ENCODE assay signal across 8 cellular contexts in the genomic region with DNA sequence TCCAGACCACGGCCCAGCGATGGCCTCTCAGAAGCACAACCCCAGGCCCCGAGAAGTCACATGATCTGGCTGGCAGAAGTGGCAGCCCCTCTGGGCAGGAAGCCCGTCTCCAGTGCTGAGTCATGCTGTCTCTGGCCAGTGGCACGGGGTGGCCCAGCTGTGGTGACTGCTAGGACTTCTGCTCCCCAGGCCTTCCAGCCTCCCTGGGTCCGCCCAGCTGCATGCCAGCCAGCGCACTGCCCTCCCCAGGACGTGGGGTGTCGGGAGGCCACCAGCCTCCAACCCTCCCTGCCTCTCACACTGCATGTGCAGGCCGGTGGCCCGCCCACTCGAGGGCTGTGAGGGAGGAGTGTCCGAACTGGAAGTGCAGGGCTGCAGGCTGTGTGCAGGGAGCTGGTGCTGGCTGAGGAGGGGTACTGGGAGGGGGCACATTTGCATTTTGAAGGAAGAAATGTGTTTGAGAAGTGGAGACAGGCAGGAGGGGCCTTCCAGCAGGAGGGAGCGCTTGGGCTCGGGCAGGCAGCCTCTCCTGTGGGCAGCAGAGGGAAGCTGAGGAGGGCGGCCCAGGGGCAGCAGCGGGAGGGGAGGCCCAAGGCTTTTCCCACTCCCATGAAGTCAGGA. TPM values are rescaled to one million over a fixed set of nuclear protein-coding genes. Genes with fewer than 3 reads are reported as not detected.
DNase-seq lines count a peak whose midpoint lies in the region; ATAC-seq and TF ChIP-seq lines count a peak whose summit lies in the region.

No MANE protein-coding gene starts in this region.

- H3K4me1 ChIP-seq in HUES64 (ENCODE audit: insufficient read depth, low read length): peaks cover 11% of the 10 kb centered on the region; the same call in 1 of the 2 replicates
- H3K4me1 ChIP-seq in adrenal gland (replicated peaks in 1 of 2): peaks cover 26 to 30% of the 10 kb centered on the region in 2 donors

- 0 out of 2 replicates have a peak overlapping the region, but pooled peaks have one; percentile 36 for H3K9ac ChIP-seq in HUES64 (ENCODE audit: low read depth, low read length)

- H3K9me3 ChIP-seq in HUES64 (ENCODE audit: insufficient read depth, low read depth, low read length) (no peaks in the 10 kb centered on the region), adrenal gland (replicated peaks in 1 of 3) (no peaks in the 10 kb centered on the region)

- peak in 1 of 2 donors; percentile 55 for TF ChIP-seq POLR2A in adrenal gland (IDR thresholded peaks at IDR 0.05)

- H3K27ac ChIP-seq in HUES64 (ENCODE audit: low read depth, low read length) (peak overlapping the region; percentile 23; the same call in 1 of the 2 replicates), adrenal gland (peak overlapping the region; percentile 45 to 84 (median 73)), skin epidermis (peak overlapping the region in 18 of 21 experiments; percentile 1 to 65 (median 32))

- H3K27me3 ChIP-seq in HUES64 (ENCODE audit: insufficient read depth, low read length) (no peaks in the 10 kb centered on the region), adrenal gland (no peaks in the 10 kb centered on the region)

- H3K36me3 ChIP-seq in HUES64 (ENCODE audit: insufficient read depth, low read length) (no peaks in the 10 kb centered on the region), adrenal gland (replicated peaks in 1 of 2) (no peaks in the 10 kb centered on the region)

- H3K4me3 ChIP-seq in AG10803 (ENCODE audit: low read length) (no peak overlapping the region), HUES64 (ENCODE audit: low read length) (no peak overlapping the region), adrenal gland (no peak overlapping the region), skin epidermis (no peak overlapping the region)

- WGBS in HUES64: 62% methylated on average over 17 of the region's 17 CpGs
- WGBS in adrenal gland, 4 donors: 41 to 53% (median 49%) methylated on average over 10 to 17 of the region's 17 CpGs

- no peak for ATAC-seq in HG03460 (IDR thresholded peaks at IDR 0.05; ENCODE audit: unreplicated experiment)
- no peak for ATAC-seq in HG03159 (IDR thresholded peaks at IDR 0.05; ENCODE audit: unreplicated experiment)

- DNase-seq in AG10803 (ENCODE audit: low read depth) (peak; percentile 63), adrenal gland (peak; percentile 90 to 97 (median 95)), hippocampal formation (lab: John Stamatoyannopoulos, UW) (peak; percentile 84 to 94), NCI-H1930 (lab: John Stamatoyannopoulos, UW) (no peak)

- TF ChIP-seq CTCF in AG10803 (conservative IDR thresholded peaks at IDR 0.05; ENCODE audit: low read length) (no peak), adrenal gland (IDR thresholded peaks at IDR 0.05) (peak in 1 of 6 experiments; percentile 21)

- intact Hi-C loops in adrenal gland (cut with DNase I): no loop called here

RNA-seq across cellular contexts. Expression of gene HPCAL1, which starts 17.0 kb away (rescaled TPM):
- 5.9 TPM for polyA plus RNA-seq in HUES64 (2013, experiment 1 of 2)
- polyA plus RNA-seq in HUES64 (2013, experiment 2 of 2): 7.5 TPM
- total RNA-seq in adrenal gland: 100 to 1,000 TPM in 1 of 8 donors, 10 to 100 TPM in 7; 49.9 to 118 (median 78.3) TPM
- polyA plus RNA-seq in adrenal gland: 10 to 100 TPM; 43.0 to 58.2 (median 45.9) TPM

Comparison
In these comparisons a context has a peak if more than half of its experiments do, and no peak if none do; other contexts are left out.
1. DNase-seq: peak in AG10803 (single experiment), adrenal gland (7 of 7) and hippocampal formation (2 of 2); none in NCI-H1930 (0 of 2).
2. H3K27ac ChIP-seq: peak in every context shown above with its lines; median percentile 73 in adrenal gland; 32 in skin epidermis; 23 in HUES64.